Comparison of ENCODE assay signal across 9 cellular contexts in genomic region chr6:102154874-102155273, GRCh38.
"Had no signal": no experiment of that assay in that cellular context is flagged by ENCODE, and none has a peak within 500 bp of the region (broad histone marks: within the 10 kb centered on the region; RNA-seq: fewer than 3 reads in every experiment).

No MANE protein-coding gene starts in this region.

- H3K4me1 Mint-ChIP-seq: H9 had no signal

- H3K4me3 Mint-ChIP-seq: GM23338, H9, HFFc6 had no signal

- H3K36me3 ChIP-seq: HAP-1 had no signal

- H3K4me1 ChIP-seq: HAP-1 had no signal

- H3K4me3 ChIP-seq: GM23248, GM23338, HAP-1 had no signal

- H3K9me3 Mint-ChIP-seq: GM23338, H9 had no signal

- H3K9me3 ChIP-seq: HAP-1 had no signal

- DNase-seq: GM23248, GOT3, H7, H9, HCEC 1CT, HFFc6 had no signal

- H3K27ac ChIP-seq: GM23248 had no signal

- ATAC-seq: GM23338, HCT116 had no signal

- H3K27ac Mint-ChIP-seq: GM23338, HFFc6 had no signal

- H3K9ac ChIP-seq: GM23248 had no signal
